1 cellular context compared by ENCODE assay signal in the genomic region with DNA sequence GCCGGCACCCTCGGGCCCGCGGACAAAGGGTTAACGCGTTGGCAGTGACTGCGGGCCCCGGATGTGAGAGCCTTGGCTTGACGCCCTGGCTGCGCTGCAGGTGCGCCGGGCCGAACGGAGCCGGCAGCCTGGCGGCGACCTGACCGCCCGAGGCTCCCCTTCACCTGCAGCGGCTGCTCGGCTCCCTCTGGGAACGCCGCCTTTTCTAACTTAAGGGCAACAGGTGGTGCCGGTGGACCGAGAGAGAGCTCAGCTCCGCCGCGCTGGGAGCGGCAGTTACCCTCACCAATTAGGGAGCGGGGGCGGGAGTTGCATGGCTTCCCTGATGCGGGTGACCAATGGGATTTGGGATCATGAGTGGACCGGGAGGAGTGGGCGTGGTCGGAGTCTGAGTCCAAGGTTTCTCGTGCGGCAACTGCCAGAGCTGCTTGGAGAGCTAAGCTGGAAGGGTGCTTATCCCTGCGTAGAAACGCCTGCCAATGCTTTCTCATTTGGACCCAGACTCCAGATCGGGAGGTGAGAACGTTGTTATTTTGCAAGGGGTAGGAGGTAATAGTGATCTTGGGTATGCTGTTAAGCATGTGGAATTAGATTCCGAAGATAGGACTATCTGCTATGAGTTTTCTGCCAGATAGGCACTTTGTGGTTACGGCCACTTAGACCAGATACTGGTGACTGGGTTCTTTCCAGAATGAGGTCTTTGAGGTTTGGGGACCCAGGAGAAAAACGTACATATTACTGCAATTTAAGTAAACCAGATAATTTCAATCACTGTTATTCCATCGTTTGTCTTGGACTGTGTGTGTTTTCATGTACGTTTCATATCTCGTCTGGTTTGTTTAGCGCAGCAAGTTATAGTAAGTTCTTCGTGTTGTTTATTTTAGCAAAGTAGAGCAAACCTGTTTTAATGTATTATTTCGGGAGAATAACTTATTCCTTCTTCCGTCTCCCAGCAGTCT.
TF ChIP-seq lines count a peak whose summit lies in the region.

A gene with protein sequence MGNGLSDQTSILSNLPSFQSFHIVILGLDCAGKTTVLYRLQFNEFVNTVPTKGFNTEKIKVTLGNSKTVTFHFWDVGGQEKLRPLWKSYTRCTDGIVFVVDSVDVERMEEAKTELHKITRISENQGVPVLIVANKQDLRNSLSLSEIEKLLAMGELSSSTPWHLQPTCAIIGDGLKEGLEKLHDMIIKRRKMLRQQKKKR (plus strand): TSS at position 421 of the 959 bp plus-strand sequence. CDS start 622 bp downstream, outside the sequence.

TF ChIP-seq in HEK293, 187 proteins besides CTCF, POLR2A, EP300 and RAD21 (continued from another document):
- TF ChIP-seq, protein P1, sequence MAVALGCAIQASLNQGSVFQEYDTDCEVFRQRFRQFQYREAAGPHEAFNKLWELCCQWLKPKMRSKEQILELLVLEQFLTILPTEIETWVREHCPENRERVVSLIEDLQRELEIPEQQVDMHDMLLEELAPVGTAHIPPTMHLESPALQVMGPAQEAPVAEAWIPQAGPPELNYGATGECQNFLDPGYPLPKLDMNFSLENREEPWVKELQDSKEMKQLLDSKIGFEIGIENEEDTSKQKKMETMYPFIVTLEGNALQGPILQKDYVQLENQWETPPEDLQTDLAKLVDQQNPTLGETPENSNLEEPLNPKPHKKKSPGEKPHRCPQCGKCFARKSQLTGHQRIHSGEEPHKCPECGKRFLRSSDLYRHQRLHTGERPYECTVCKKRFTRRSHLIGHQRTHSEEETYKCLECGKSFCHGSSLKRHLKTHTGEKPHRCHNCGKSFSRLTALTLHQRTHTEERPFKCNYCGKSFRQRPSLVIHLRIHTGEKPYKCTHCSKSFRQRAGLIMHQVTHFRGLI (tag by site-specific recombination; IDR thresholded peaks at IDR 0.05), result no peak
- no peak for TF ChIP-seq ZNF133 (tag by site-specific recombination; IDR thresholded peaks at IDR 0.05)
- no peak for TF ChIP-seq RBAK (tag by site-specific recombination; IDR thresholded peaks at IDR 0.05)
- TF ChIP-seq ZBTB48 (tag by site-specific recombination; IDR thresholded peaks at IDR 0.05), result no peak
- no peak for TF ChIP-seq ZNF174 (tag by site-specific recombination; IDR thresholded peaks at IDR 0.05)
- no peak for TF ChIP-seq ZNF529 (tag by site-specific recombination; IDR thresholded peaks at IDR 0.05; ENCODE audit: insufficient replicate concordance)
- no peak for TF ChIP-seq ZNF658 (tag by site-specific recombination; IDR thresholded peaks at IDR 0.05)
- 0 out of 2 replicates have a peak, but pooled peaks have one; percentile 2 for TF ChIP-seq ZFP37 (tag by site-specific recombination; IDR thresholded peaks at IDR 0.05)
- TF ChIP-seq ZNF621 (tag by site-specific recombination; IDR thresholded peaks at IDR 0.05), result no peak
- TF ChIP-seq, protein P2, sequence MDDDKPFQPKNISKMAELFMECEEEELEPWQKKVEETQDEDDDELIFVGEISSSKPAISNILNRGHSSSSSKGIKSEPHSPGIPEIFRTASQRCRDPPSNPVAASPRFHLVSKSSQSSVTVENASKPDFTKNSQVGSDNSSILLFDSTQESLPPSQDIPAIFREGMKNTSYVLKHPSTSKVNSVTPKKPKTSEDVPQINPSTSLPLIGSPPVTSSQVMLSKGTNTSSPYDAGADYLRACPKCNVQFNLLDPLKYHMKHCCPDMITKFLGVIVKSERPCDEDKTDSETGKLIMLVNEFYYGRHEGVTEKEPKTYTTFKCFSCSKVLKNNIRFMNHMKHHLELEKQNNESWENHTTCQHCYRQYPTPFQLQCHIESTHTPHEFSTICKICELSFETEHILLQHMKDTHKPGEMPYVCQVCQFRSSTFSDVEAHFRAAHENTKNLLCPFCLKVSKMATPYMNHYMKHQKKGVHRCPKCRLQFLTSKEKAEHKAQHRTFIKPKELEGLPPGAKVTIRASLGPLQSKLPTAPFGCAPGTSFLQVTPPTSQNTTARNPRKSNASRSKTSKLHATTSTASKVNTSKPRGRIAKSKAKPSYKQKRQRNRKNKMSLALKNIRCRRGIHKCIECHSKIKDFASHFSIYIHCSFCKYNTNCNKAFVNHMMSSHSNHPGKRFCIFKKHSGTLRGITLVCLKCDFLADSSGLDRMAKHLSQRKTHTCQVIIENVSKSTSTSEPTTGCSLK (tag by site-specific recombination; IDR thresholded peaks at IDR 0.05), result no peak
- no peak for TF ChIP-seq ZFP41 (tag by site-specific recombination; IDR thresholded peaks at IDR 0.05; ENCODE audit: borderline replicate concordance)
- TF ChIP-seq ZNF629 (tag by site-specific recombination; IDR thresholded peaks at IDR 0.05), result no peak; the same call in 1 of the 2 replicates
- TF ChIP-seq ZNF626 (tag by site-specific recombination; IDR thresholded peaks at IDR 0.05), result no peak
- TF ChIP-seq KLF7 (tag by site-specific recombination; IDR thresholded peaks at IDR 0.05; ENCODE audit: borderline replicate concordance), result no peak
- TF ChIP-seq, protein P3, sequence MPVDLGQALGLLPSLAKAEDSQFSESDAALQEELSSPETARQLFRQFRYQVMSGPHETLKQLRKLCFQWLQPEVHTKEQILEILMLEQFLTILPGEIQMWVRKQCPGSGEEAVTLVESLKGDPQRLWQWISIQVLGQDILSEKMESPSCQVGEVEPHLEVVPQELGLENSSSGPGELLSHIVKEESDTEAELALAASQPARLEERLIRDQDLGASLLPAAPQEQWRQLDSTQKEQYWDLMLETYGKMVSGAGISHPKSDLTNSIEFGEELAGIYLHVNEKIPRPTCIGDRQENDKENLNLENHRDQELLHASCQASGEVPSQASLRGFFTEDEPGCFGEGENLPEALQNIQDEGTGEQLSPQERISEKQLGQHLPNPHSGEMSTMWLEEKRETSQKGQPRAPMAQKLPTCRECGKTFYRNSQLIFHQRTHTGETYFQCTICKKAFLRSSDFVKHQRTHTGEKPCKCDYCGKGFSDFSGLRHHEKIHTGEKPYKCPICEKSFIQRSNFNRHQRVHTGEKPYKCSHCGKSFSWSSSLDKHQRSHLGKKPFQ (tag by site-specific recombination; IDR thresholded peaks at IDR 0.05), result no peak
- no peak for TF ChIP-seq ZNF155 (tag by site-specific recombination; IDR thresholded peaks at IDR 0.05)
- TF ChIP-seq ZNF571 (tag by site-specific recombination; IDR thresholded peaks at IDR 0.05), result no peak
- no peak for TF ChIP-seq ZNF416 (tag by site-specific recombination; IDR thresholded peaks at IDR 0.05)
- TF ChIP-seq, protein P4, sequence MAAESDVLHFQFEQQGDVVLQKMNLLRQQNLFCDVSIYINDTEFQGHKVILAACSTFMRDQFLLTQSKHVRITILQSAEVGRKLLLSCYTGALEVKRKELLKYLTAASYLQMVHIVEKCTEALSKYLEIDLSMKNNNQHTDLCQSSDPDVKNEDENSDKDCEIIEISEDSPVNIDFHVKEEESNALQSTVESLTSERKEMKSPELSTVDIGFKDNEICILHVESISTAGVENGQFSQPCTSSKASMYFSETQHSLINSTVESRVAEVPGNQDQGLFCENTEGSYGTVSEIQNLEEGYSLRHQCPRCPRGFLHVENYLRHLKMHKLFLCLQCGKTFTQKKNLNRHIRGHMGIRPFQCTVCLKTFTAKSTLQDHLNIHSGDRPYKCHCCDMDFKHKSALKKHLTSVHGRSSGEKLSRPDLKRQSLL (tag by site-specific recombination; IDR thresholded peaks at IDR 0.05), result no peak
- no peak for TF ChIP-seq ZNF473 (tag by site-specific recombination; IDR thresholded peaks at IDR 0.05)
- no peak for TF ChIP-seq ZNF555 (tag by site-specific recombination; conservative IDR thresholded peaks at IDR 0.05)
- no peak for TF ChIP-seq ZNF747 (tag by site-specific recombination; IDR thresholded peaks at IDR 0.05)
- no peak; the same call in 1 of the 2 replicates for TF ChIP-seq SP7 (tag by site-specific recombination; IDR thresholded peaks at IDR 0.05)
- peak; percentile 72; the same call in 1 of the 2 replicates for TF ChIP-seq KLF9 (tag by site-specific recombination; IDR thresholded peaks at IDR 0.05; ENCODE audit: low read depth)
- TF ChIP-seq ZNF624 (tag by site-specific recombination; IDR thresholded peaks at IDR 0.05), result no peak
- no peak for TF ChIP-seq ZBTB7A (tag by site-specific recombination; IDR thresholded peaks at IDR 0.05; ENCODE audit: low read depth)
- TF ChIP-seq MEIS1 (CRISPR knock-in tag; IDR thresholded peaks at IDR 0.05; ENCODE audit: borderline replicate concordance), result no peak
- TF ChIP-seq ZNF791 (tag by site-specific recombination; IDR thresholded peaks at IDR 0.05), result no peak
- TF ChIP-seq ZNF549 (tag by site-specific recombination; IDR thresholded peaks at IDR 0.05), result no peak
- TF ChIP-seq, protein P5, sequence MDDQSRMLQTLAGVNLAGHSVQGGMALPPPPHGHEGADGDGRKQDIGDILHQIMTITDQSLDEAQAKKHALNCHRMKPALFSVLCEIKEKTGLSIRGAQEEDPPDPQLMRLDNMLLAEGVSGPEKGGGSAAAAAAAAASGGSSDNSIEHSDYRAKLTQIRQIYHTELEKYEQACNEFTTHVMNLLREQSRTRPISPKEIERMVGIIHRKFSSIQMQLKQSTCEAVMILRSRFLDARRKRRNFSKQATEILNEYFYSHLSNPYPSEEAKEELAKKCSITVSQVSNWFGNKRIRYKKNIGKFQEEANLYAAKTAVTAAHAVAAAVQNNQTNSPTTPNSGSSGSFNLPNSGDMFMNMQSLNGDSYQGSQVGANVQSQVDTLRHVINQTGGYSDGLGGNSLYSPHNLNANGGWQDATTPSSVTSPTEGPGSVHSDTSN (CRISPR knock-in tag; IDR thresholded peaks at IDR 0.05), result peak; percentile 89; the same call in 1 of the 2 replicates
- TF ChIP-seq ZSCAN23 (tag by site-specific recombination; IDR thresholded peaks at IDR 0.05), result no peak
- TF ChIP-seq ZNF521 (tag by site-specific recombination; IDR thresholded peaks at IDR 0.05), result no peak
- TF ChIP-seq ZNF610 (tag by site-specific recombination; IDR thresholded peaks at IDR 0.05; ENCODE audit: borderline replicate concordance), result no peak
- TF ChIP-seq SP3 (tag by site-specific recombination; IDR thresholded peaks at IDR 0.05), result peak; percentile 62
- TF ChIP-seq, protein P6, sequence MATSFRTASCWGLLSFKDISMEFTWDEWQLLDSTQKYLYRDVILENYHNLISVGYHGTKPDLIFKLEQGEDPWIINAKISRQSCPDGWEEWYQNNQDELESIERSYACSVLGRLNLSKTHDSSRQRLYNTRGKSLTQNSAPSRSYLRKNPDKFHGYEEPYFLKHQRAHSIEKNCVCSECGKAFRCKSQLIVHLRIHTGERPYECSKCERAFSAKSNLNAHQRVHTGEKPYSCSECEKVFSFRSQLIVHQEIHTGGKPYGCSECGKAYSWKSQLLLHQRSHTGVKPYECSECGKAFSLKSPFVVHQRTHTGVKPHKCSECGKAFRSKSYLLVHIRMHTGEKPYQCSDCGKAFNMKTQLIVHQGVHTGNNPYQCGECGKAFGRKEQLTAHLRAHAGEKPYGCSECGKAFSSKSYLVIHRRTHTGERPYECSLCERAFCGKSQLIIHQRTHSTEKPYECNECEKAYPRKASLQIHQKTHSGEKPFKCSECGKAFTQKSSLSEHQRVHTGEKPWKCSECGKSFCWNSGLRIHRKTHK (tag by site-specific recombination; IDR thresholded peaks at IDR 0.05), result no peak
- no peak for TF ChIP-seq ZFP69B (tag by site-specific recombination; IDR thresholded peaks at IDR 0.05)
- TF ChIP-seq ZSCAN16 (tag by site-specific recombination; IDR thresholded peaks at IDR 0.05), result no peak
- no peak; the same call in 1 of the 2 replicates for TF ChIP-seq REPIN1 (tag by site-specific recombination; IDR thresholded peaks at IDR 0.05; ENCODE audit: low read depth)
- no peak for TF ChIP-seq ZNF366 (tag by site-specific recombination; conservative IDR thresholded peaks at IDR 0.05)
- TF ChIP-seq ZNF664 (tag by site-specific recombination; IDR thresholded peaks at IDR 0.05), result no peak
- TF ChIP-seq MZF1 (tag by site-specific recombination; IDR thresholded peaks at IDR 0.05; ENCODE audit: borderline replicate concordance), result peak; percentile 34; the same call in 1 of the 2 replicates
- TF ChIP-seq ZNF600 (tag by site-specific recombination; IDR thresholded peaks at IDR 0.05), result 0 out of 2 replicates have a peak, but pooled peaks have one; percentile 55
- TF ChIP-seq ZNF266 (tag by site-specific recombination; IDR thresholded peaks at IDR 0.05; ENCODE audit: low read depth), result no peak
- no peak for TF ChIP-seq ZNF2 (tag by site-specific recombination; IDR thresholded peaks at IDR 0.05)
- no peak for TF ChIP-seq ZNF585B (tag by site-specific recombination; IDR thresholded peaks at IDR 0.05)
- no peak for TF ChIP-seq ZNF132 (tag by site-specific recombination; IDR thresholded peaks at IDR 0.05; ENCODE audit: borderline replicate concordance)
- TF ChIP-seq ZNF10 (tag by site-specific recombination; IDR thresholded peaks at IDR 0.05), result peak; percentile 39; the same call in 1 of the 2 replicates
- 0 out of 2 replicates have a peak, but pooled peaks have one; percentile 8 for TF ChIP-seq KLF16 (tag by site-specific recombination; IDR thresholded peaks at IDR 0.05)
- TF ChIP-seq ZNF24 (tag by site-specific recombination; IDR thresholded peaks at IDR 0.05), result no peak
- no peak for TF ChIP-seq ZNF324 (tag by site-specific recombination; IDR thresholded peaks at IDR 0.05)
- no peak for TF ChIP-seq ZNF175 (tag by site-specific recombination; IDR thresholded peaks at IDR 0.05)
- no peak for TF ChIP-seq HOXC10 (CRISPR knock-in tag; IDR thresholded peaks at IDR 0.05)
- no peak for TF ChIP-seq ZNF548 (tag by site-specific recombination; IDR thresholded peaks at IDR 0.05)
